8 cellular contexts compared by ENCODE assay signal in genomic region chr1:91500756-91501526, GRCh38. TPM values are rescaled to one million over a fixed set of nuclear protein-coding genes. Genes with fewer than 3 reads are reported as not detected.
DNase-seq lines count a peak whose midpoint lies in the region; ATAC-seq and TF ChIP-seq lines count a peak whose summit lies in the region.

CDC7 (plus strand) TSS chr1:91500851; CDS start chr1:91501717, 866 bp downstream.

- peak; percentile 69 for ATAC-seq in GM21360 (IDR thresholded peaks at IDR 0.05; ENCODE audit: unreplicated experiment)

- H3K36me3 Mint-ChIP-seq in Calu3 (ENCODE audit: insufficient read depth, unreplicated experiment): peaks cover 4% of the 10 kb centered on the region
- no peaks in the 10 kb centered on the region for H3K36me3 Mint-ChIP-seq in endothelial cell (ENCODE audit: low read depth, unreplicated experiment)
- no peaks in the 10 kb centered on the region for H3K36me3 Mint-ChIP-seq in mesothelial cell of epicardium

- CTCF ChIA-PET in Calu3 (lab: Charles Lee): interaction anchor here (0.7 to 1.8 kb wide), 5 partner anchors 94 to 639 kb away, joined by 3 to 7 read pairs (median 4); no protein-coding TSS in a partner anchor

- TSS peak; percentile 87 for BruUV-seq in Calu3 (replicated peaks; lab: Mats Ljungman, UMichigan)

- intact Hi-C loops in Calu3 (cut with micrococcal nuclease; ENCODE audit: unreplicated experiment): loop anchor here (5.0 kb wide), 3 partner anchors 59 to 334 kb away; no protein-coding TSS in a partner anchor

- H3K27me3 Mint-ChIP-seq in Calu3 (ENCODE audit: unreplicated experiment) (no peaks in the 10 kb centered on the region), endothelial cell (ENCODE audit: unreplicated experiment) (no peaks in the 10 kb centered on the region), mesothelial cell of epicardium (ENCODE audit: low read depth) (no peaks in the 10 kb centered on the region)

- H3K4me3 Mint-ChIP-seq in Calu3 (ENCODE audit: low read depth, unreplicated experiment): no peak within 1 kb of the TSS
- H3K4me3 Mint-ChIP-seq in endothelial cell (ENCODE audit: unreplicated experiment): no peak within 1 kb of the TSS
- H3K4me3 Mint-ChIP-seq in mesothelial cell of epicardium: no peak within 1 kb of the TSS

- H3K4me1 Mint-ChIP-seq in Calu3 (ENCODE audit: low read depth, unreplicated experiment) (peaks cover 18% of the 10 kb centered on the region), endothelial cell (ENCODE audit: unreplicated experiment) (peaks cover 27% of the 10 kb centered on the region), mesothelial cell of epicardium (peaks cover 16% of the 10 kb centered on the region)

- H3K9me3 Mint-ChIP-seq in Calu3 (ENCODE audit: low read depth, unreplicated experiment) (no peaks in the 10 kb centered on the region), endothelial cell (ENCODE audit: unreplicated experiment) (no peaks in the 10 kb centered on the region), mesothelial cell of epicardium (no peaks in the 10 kb centered on the region)

- TF ChIP-seq CTCF in Calu3 (IDR thresholded peaks at IDR 0.05; ENCODE audit: unreplicated experiment) (peak; percentile 61), endothelial cell (IDR thresholded peaks at IDR 0.05; ENCODE audit: unreplicated experiment) (peak; percentile 81), mesothelial cell of epicardium (IDR thresholded peaks at IDR 0.05; ENCODE audit: unreplicated experiment) (peak; percentile 66)

- DNase-seq in Calu3 (peak; percentile 95), HT-29 (ENCODE audit: low spot score) (peak; percentile 93), NOMO-1 treated with DMSO at 0.1 percent for 48 hours (lab: John Stamatoyannopoulos, UW; ENCODE audit: unreplicated experiment) (peak; percentile 81), endothelial cell (ENCODE audit: low spot score) (peak; percentile 95), mesothelial cell of epicardium (ENCODE audit: low spot score in 2 of 2, unreplicated experiment in 2 of 2) (peak; percentile 86 to 94)
- DNase-seq in activated CD8-positive, alpha-beta memory T cell treated with anti-CD3 and anti-CD28 coated beads, Interleukin-2, amount 50 U/mL, for 1 hour (ENCODE audit: extremely low read depth): peak; percentile 65
- peak; percentile 73 to 80 for DNase-seq in stimulated activated CD8-positive, alpha-beta memory T cell treated with anti-CD3 and anti-CD28 coated beads, Interleukin-15, amount 100 ng/mL, for 4 hours (ENCODE audit: low read depth in 2 of 2)

- H3K27ac Mint-ChIP-seq in Calu3 (ENCODE audit: unreplicated experiment) (no peak within 1 kb of the TSS), endothelial cell (ENCODE audit: unreplicated experiment) (no peak within 1 kb of the TSS), mesothelial cell of epicardium (no peak within 1 kb of the TSS)

RNA-seq across cellular contexts. Expression of gene CDC7, which starts in this region (rescaled TPM):
- total RNA-seq in Calu3 (2022) (15.6 and 16.0 TPM in 2 replicates), endothelial cell (ENCODE audit: unreplicated experiment) (21.3 TPM), mesothelial cell of epicardium (16.3 to 18.8 TPM (median 16.6 TPM) in 3 replicates)
- 6.0 and 6.6 TPM in 2 replicates for total RNA-seq in HT-29 (2014; rRNA removed; shearing (Covaris generic))

Comparison
In these comparisons a context has a peak if more than half of its experiments do, and no peak if none do; other contexts are left out.
1. Peak in every context shown above with its lines: DNase-seq and ATAC-seq.